ENCODE assay signal across 26 cellular contexts in genomic region chr16:64398795-64399194, GRCh38.
"Had no signal": no experiment of that assay in that cellular context is flagged by ENCODE, and none has a peak within 500 bp of the region (broad histone marks: within the 10 kb centered on the region; RNA-seq: fewer than 3 reads in every experiment).

No MANE protein-coding gene starts in this region.

- H3K9ac ChIP-seq: parathyroid adenoma had no signal

- H3K4me1 ChIP-seq: gastrocnemius medialis, parathyroid adenoma, uterus had no signal

- H3K36me3 ChIP-seq: gastrocnemius medialis, thyroid gland, uterus, WERI-Rb-1 had no signal

- DNase-seq: activated CD4-positive, alpha-beta T cell treated with anti-CD3 and anti-CD28 coated beads, Interleukin-2, amount 10 ng/mL, durations not matched to agents 7 days and 5 days; activated CD4-positive, CD25-positive, alpha-beta regulatory T cell treated with anti-CD3 and anti-CD28 coated beads, Interleukin-2, amount 50 U/mL, for 72 hours; activated CD8-positive, alpha-beta memory T cell treated with anti-CD3 and anti-CD28 coated beads, Interleukin-2, amount 10 ng/mL, durations not matched to agents 7 days and 5 days; activated CD8-positive, alpha-beta T cell treated with anti-CD3 and anti-CD28 coated beads for 36 hours; activated gamma-delta T cell treated with Interleukin-2 at 50 U/mL for 16 hours; activated T-cell treated with anti-CD3 and anti-CD28 coated beads for 4 hours; aorta; cerebellar nuclear complex; gastrocnemius medialis; hippocampal formation; kidney glomerular epithelial cell; left ventricle myocardium superior; right cardiac atrium; stimulated activated CD4-positive, alpha-beta T cell treated with anti-CD3 and anti-CD28 coated beads, Interleukin-1b, Interleukin-23, amount 100 ng/mL, for 48 hours; substantia nigra; T-cell; thyroid gland; uterus; WERI-Rb-1 had no signal

- H3K4me3 ChIP-seq: gastrocnemius medialis, thyroid gland, uterus had no signal

- H3K36me3 Mint-ChIP-seq: activated CD8-positive, alpha-beta memory T cell treated with anti-CD3 and anti-CD28 coated beads, Interleukin-2, amount 10 ng/mL, durations not matched to agents 7 days and 5 days; T-cell had no signal

- H3K27me3 ChIP-seq: gastrocnemius medialis, thyroid gland, uterus had no signal

- H3K9me3 ChIP-seq: gastrocnemius medialis, thyroid gland, uterus had no signal

- ATAC-seq: activated CD8-positive, alpha-beta memory T cell treated with anti-CD3 and anti-CD28 coated beads, Interleukin-2, amount 10 ng/mL, durations not matched to agents 7 days and 5 days; activated CD8-positive, alpha-beta T cell treated with anti-CD3 and anti-CD28 coated beads for 36 hours; activated naive CD4-positive, alpha-beta T cell treated with anti-CD3 and anti-CD28 coated beads, Interleukin-2, amount 50 U/mL, for 72 hours; esophagus mucosa; gastrocnemius medialis; T-cell had no signal

- H2AFZ ChIP-seq: parathyroid adenoma had no signal

- H3K27ac Mint-ChIP-seq: activated CD4-positive, alpha-beta T cell treated with anti-CD3 and anti-CD28 coated beads, Interleukin-2, amount 10 ng/mL, durations not matched to agents 7 days and 5 days; activated CD8-positive, alpha-beta memory T cell treated with anti-CD3 and anti-CD28 coated beads, Interleukin-2, amount 10 ng/mL, durations not matched to agents 7 days and 5 days; activated CD8-positive, alpha-beta T cell treated with anti-CD3 and anti-CD28 coated beads for 36 hours; activated naive CD4-positive, alpha-beta T cell treated with anti-CD3 and anti-CD28 coated beads, Interleukin-2, amount 50 U/mL, for 72 hours; activated T-helper 1 cell treated with anti-CD3 and anti-CD28 coated beads, Interleukin-12 subunit alpha, Interleukin-12 subunit beta, Interleukin-2, Interleukin-4 antibody, amounts not matched to agents 30 ng/mL and 10 ng/mL and 1 ng/mL, durations not matched to agents 14 hours and 24 hours and 36 hours; nephron; stimulated activated naive CD8-positive, alpha-beta T cell treated with anti-CD3 and anti-CD28 coated beads, Interleukin-15, Interleukin-2, amounts not matched to agents 100 ng/mL and 50 ng/mL, for 24 hours; T-cell; T-helper 2 cell treated with Interferon-gamma antibody and Interleukin-4, amounts not matched to agents 5 μg/mL and 100 μg/mL, for 36 hours had no signal

- H3K79me2 ChIP-seq: parathyroid adenoma had no signal

- H3K4me3 Mint-ChIP-seq: activated CD4-positive, alpha-beta T cell treated with anti-CD3 and anti-CD28 coated beads, Interleukin-2, amount 10 ng/mL, durations not matched to agents 7 days and 5 days; activated CD8-positive, alpha-beta memory T cell treated with anti-CD3 and anti-CD28 coated beads, Interleukin-2, amount 10 ng/mL, durations not matched to agents 7 days and 5 days; activated CD8-positive, alpha-beta T cell treated with anti-CD3 and anti-CD28 coated beads for 36 hours; activated T-helper 1 cell treated with anti-CD3 and anti-CD28 coated beads, Interleukin-12 subunit alpha, Interleukin-12 subunit beta, Interleukin-2, Interleukin-4 antibody, amounts not matched to agents 30 ng/mL and 10 ng/mL and 1 ng/mL, durations not matched to agents 14 hours and 24 hours and 36 hours; nephron; stimulated activated naive CD8-positive, alpha-beta T cell treated with anti-CD3 and anti-CD28 coated beads, Interleukin-15, Interleukin-2, amounts not matched to agents 100 ng/mL and 50 ng/mL, for 24 hours; T-cell; T-helper 2 cell treated with Interferon-gamma antibody and Interleukin-4, amounts not matched to agents 5 μg/mL and 100 μg/mL, for 36 hours had no signal

- H3K27me3 Mint-ChIP-seq: activated CD4-positive, alpha-beta T cell treated with anti-CD3 and anti-CD28 coated beads, Interleukin-2, amount 10 ng/mL, durations not matched to agents 7 days and 5 days; activated CD8-positive, alpha-beta memory T cell treated with anti-CD3 and anti-CD28 coated beads, Interleukin-2, amount 10 ng/mL, durations not matched to agents 7 days and 5 days; activated CD8-positive, alpha-beta T cell treated with anti-CD3 and anti-CD28 coated beads for 36 hours; stimulated activated naive CD8-positive, alpha-beta T cell treated with anti-CD3 and anti-CD28 coated beads, Interleukin-15, Interleukin-2, amounts not matched to agents 100 ng/mL and 50 ng/mL, for 24 hours; T-cell had no signal

- H3K4me1 Mint-ChIP-seq: activated CD4-positive, alpha-beta T cell treated with anti-CD3 and anti-CD28 coated beads, Interleukin-2, amount 10 ng/mL, durations not matched to agents 7 days and 5 days; activated CD8-positive, alpha-beta memory T cell treated with anti-CD3 and anti-CD28 coated beads, Interleukin-2, amount 10 ng/mL, durations not matched to agents 7 days and 5 days; T-cell had no signal

- H3K27ac ChIP-seq: gastrocnemius medialis, parathyroid adenoma, thyroid gland, uterus, WERI-Rb-1 had no signal
